ENCODE assay signal across 8 cellular contexts in genomic region chr19:17309962-17310461, GRCh38. TPM values are rescaled to one million over a fixed set of nuclear protein-coding genes. Genes with fewer than 3 reads are reported as not detected.
DNase-seq lines count a peak whose midpoint lies in the region; ATAC-seq, FAIRE-seq and TF ChIP-seq lines count a peak whose summit lies in the region.

No MANE protein-coding gene starts in this region.

- TF ChIP-seq EP300 in HepG2 (IDR thresholded peaks at IDR 0.05; ENCODE audit: low read depth in 2 of 2, low read length in 2 of 2) (no peak), HepG2 (CRISPR knock-in tag; IDR thresholded peaks at IDR 0.05; ENCODE audit: borderline replicate concordance) (no peak)

- no peak for TF ChIP-seq RAD21 in HepG2 (CRISPR knock-in tag; IDR thresholded peaks at IDR 0.05)

- BruUV-seq in HepG2 (replicated peaks; lab: Mats Ljungman, UMichigan), result no TSS peak

- H3K4me3 ChIP-seq in HepG2 (replicated peaks in 1 of 3; ENCODE audit: insufficient read depth in 1 of 3, low read depth in 2 of 3, low read length in 3 of 3) (peak overlapping the region; percentile 75 to 87 (median 84)), thymus (ENCODE audit: low read length) (peak overlapping the region; percentile 80)

- H3K27me3 Mint-ChIP-seq in activated CD8-positive, alpha-beta memory T cell treated with anti-CD3 and anti-CD28 coated beads, Interleukin-2, amount 10 ng/mL, durations not matched to agents 7 days and 5 days, result no peaks in the 10 kb centered on the region
- no peaks in the 10 kb centered on the region for H3K27me3 Mint-ChIP-seq in activated naive CD8-positive, alpha-beta T cell treated with anti-CD3 and anti-CD28 coated beads for 36 hours

- in situ Hi-C loops in HepG2 (cut with HindIII; ENCODE audit: extremely low pct_ligation_motif_present, low pct_unique_long_range_greater_than_20kb), result no loop called here

- POLR2A ChIA-PET in HepG2 (lab: Yijun Ruan, JAX), result interaction anchor here (0.6 to 3.1 kb wide), 10 partner anchors 8 to 236 kb away, joined by 3 to 37 read pairs (median 4); partner anchors contain the start of genes ANO8, MVB12A and USE1

- H3K36me3 ChIP-seq in HepG2 (replicated peaks in 1 of 2; ENCODE audit: control insufficient read depth in 1 of 2, insufficient read depth in 2 of 2, low read length in 2 of 2) (peaks cover 8 to 12% of the 10 kb centered on the region in 2 experiments; a peak in 4 of 5 replicates), thymus (ENCODE audit: control insufficient read depth, insufficient read depth) (peaks cover 31% of the 10 kb centered on the region)

- H3K27me3 ChIP-seq in HepG2 (ENCODE audit: control insufficient read depth in 1 of 2, insufficient read depth in 2 of 2, low read length in 2 of 2) (no peaks in the 10 kb centered on the region; a peak in 1 of 5 replicates), thymus (ENCODE audit: control insufficient read depth, insufficient read depth) (no peaks in the 10 kb centered on the region)

- H2AFZ ChIP-seq in HepG2 (ENCODE audit: low read length), result no peak overlapping the region

- H3K27ac ChIP-seq in HepG2 (ENCODE audit: extremely low read length, insufficient read depth, low read length), result peak overlapping the region; percentile 62
- peak overlapping the region; percentile 48 for H3K27ac ChIP-seq in thymus (ENCODE audit: low read depth)

- peak overlapping the region; percentile 92 for H3K4me2 ChIP-seq in HepG2 (ENCODE audit: low read depth, low read length)

- no peak for TF ChIP-seq POLR2A in HepG2 (IDR thresholded peaks at IDR 0.05; ENCODE audit: insufficient read depth in 1 of 2, low read depth in 2 of 2, low read length in 2 of 2)

- no peak for FAIRE-seq in HepG2 (lab: Jason Lieb, UNC)

- WGBS in HepG2 (ENCODE audit: low lambda C conversion rate), result 9% methylated on average over 9 of the region's 23 CpGs
- WGBS in thymus, result 11% methylated on average over 23 of the region's 23 CpGs

- intact Hi-C loops in HepG2 (cut with micrococcal nuclease; ENCODE audit: unreplicated experiment), result loop anchor here (2.0 kb wide), 1 partner anchor 27 kb away; the partner anchor contains the start of gene GTPBP3

- H3K9me3 ChIP-seq in HepG2 (ENCODE audit: low read length), result no peaks in the 10 kb centered on the region
- no peaks in the 10 kb centered on the region for H3K9me3 ChIP-seq in thymus (ENCODE audit: control insufficient read depth)

- H3K4me1 ChIP-seq in HepG2 (ENCODE audit: insufficient read depth, low read length), result peaks cover 39% of the 10 kb centered on the region
- peaks cover 13% of the 10 kb centered on the region for H3K4me1 ChIP-seq in thymus (ENCODE audit: control insufficient read depth, insufficient read depth, low read length)

- peaks cover 7% of the 10 kb centered on the region for H4K20me1 ChIP-seq in HepG2 (ENCODE audit: insufficient read depth, low read length)

- no peak for ATAC-seq in activated CD8-positive, alpha-beta memory T cell treated with anti-CD3 and anti-CD28 coated beads, Interleukin-2, amount 10 ng/mL, durations not matched to agents 7 days and 5 days
- ATAC-seq in HepG2, result no peak
- no peak for ATAC-seq in GM18873 (IDR thresholded peaks at IDR 0.05; ENCODE audit: low FRiP score, unreplicated experiment)
- no peak for ATAC-seq in HG03175 (IDR thresholded peaks at IDR 0.05; ENCODE audit: unreplicated experiment)

- peaks cover 9% of the 10 kb centered on the region for H3K36me3 Mint-ChIP-seq in activated CD8-positive, alpha-beta memory T cell treated with anti-CD3 and anti-CD28 coated beads, Interleukin-2, amount 10 ng/mL, durations not matched to agents 7 days and 5 days
- peaks cover 19% of the 10 kb centered on the region for H3K36me3 Mint-ChIP-seq in activated naive CD8-positive, alpha-beta T cell treated with anti-CD3 and anti-CD28 coated beads for 36 hours

- H3K4me3 Mint-ChIP-seq in activated CD8-positive, alpha-beta memory T cell treated with anti-CD3 and anti-CD28 coated beads, Interleukin-2, amount 10 ng/mL, durations not matched to agents 7 days and 5 days, result peak overlapping the region; percentile 90
- peak overlapping the region; percentile 98 for H3K4me3 Mint-ChIP-seq in activated naive CD8-positive, alpha-beta T cell treated with anti-CD3 and anti-CD28 coated beads for 36 hours

- peak overlapping the region; percentile 74 for H3K9ac ChIP-seq in HepG2 (ENCODE audit: insufficient read depth, low read depth, low read length)

- no peak for TF ChIP-seq CTCF in HepG2 (CRISPR knock-in tag; IDR thresholded peaks at IDR 0.05)

- H3K79me2 ChIP-seq in HepG2 (ENCODE audit: insufficient read depth, low read length), result peaks cover 30% of the 10 kb centered on the region

- H3K4me1 Mint-ChIP-seq in activated CD8-positive, alpha-beta memory T cell treated with anti-CD3 and anti-CD28 coated beads, Interleukin-2, amount 10 ng/mL, durations not matched to agents 7 days and 5 days, result peaks cover 41% of the 10 kb centered on the region
- H3K4me1 Mint-ChIP-seq in activated naive CD8-positive, alpha-beta T cell treated with anti-CD3 and anti-CD28 coated beads for 36 hours, result peaks cover 32% of the 10 kb centered on the region

- DNase-seq in activated CD8-positive, alpha-beta memory T cell treated with anti-CD3 and anti-CD28 coated beads, Interleukin-2, amount 10 ng/mL, durations not matched to agents 7 days and 5 days, result peak; percentile 55
- no peak for DNase-seq in activated CD8-positive, alpha-beta memory T cell treated with anti-CD3 and anti-CD28 coated beads for 24 hours
- DNase-seq in activated naive CD8-positive, alpha-beta T cell treated with anti-CD3 and anti-CD28 coated beads for 36 hours, result peak; percentile 36
- DNase-seq in HepG2 (ENCODE audit: low spot score) (no peak), NCI-H2227 (lab: John Stamatoyannopoulos, UW; ENCODE audit: unreplicated experiment) (no peak)

- CTCF ChIA-PET in activated CD8-positive, alpha-beta memory T cell treated with anti-CD3 and anti-CD28 coated beads, Interleukin-2, amount 10 ng/mL, durations not matched to agents 7 days and 5 days (lab: Charles Lee), result interaction anchor here (0.7 to 6.2 kb wide), 7 partner anchors 17 to 257 kb away, joined by 3 to 44 read pairs (median 7); partner anchors contain the start of genes ANO8, BABAM1 and GTPBP3
- CTCF ChIA-PET in HepG2 (lab: Yijun Ruan, JAX; ENCODE audit: low intra/inter-chr PET ratio, low total read pairs), result no interaction called here

- no peaks in the 10 kb centered on the region for H3K9me3 Mint-ChIP-seq in activated CD8-positive, alpha-beta memory T cell treated with anti-CD3 and anti-CD28 coated beads, Interleukin-2, amount 10 ng/mL, durations not matched to agents 7 days and 5 days (ENCODE audit: low read depth)
- no peaks in the 10 kb centered on the region for H3K9me3 Mint-ChIP-seq in activated naive CD8-positive, alpha-beta T cell treated with anti-CD3 and anti-CD28 coated beads for 36 hours

- H3K27ac Mint-ChIP-seq in activated CD8-positive, alpha-beta memory T cell treated with anti-CD3 and anti-CD28 coated beads, Interleukin-2, amount 10 ng/mL, durations not matched to agents 7 days and 5 days, result peak overlapping the region; percentile 95
- H3K27ac Mint-ChIP-seq in activated naive CD8-positive, alpha-beta T cell treated with anti-CD3 and anti-CD28 coated beads for 36 hours, result peak overlapping the region; percentile 94

RNA-seq across cellular contexts. Expression of gene DDA1, which starts 0.6 kb away (rescaled TPM):
- total RNA-seq in activated CD8-positive, alpha-beta memory T cell treated with anti-CD3 and anti-CD28 coated beads, Interleukin-2, amount 10 ng/mL, durations not matched to agents 7 days and 5 days, result 10 to 100 TPM; 47.7 to 58.9 TPM
- total RNA-seq in activated naive CD8-positive, alpha-beta T cell treated with anti-CD3 and anti-CD28 coated beads for 36 hours, result 10 to 100 TPM; 41.0 to 43.6 TPM
- total RNA-seq in HepG2 (2016; rRNA removed; fragmentation: Illumina TruSeq; extraction: Trizol), result 17.5 and 24.5 TPM in 2 replicates
- 25.4 and 29.1 TPM in 2 replicates for total RNA-seq in HepG2 (2016; cell fraction: cytosol; rRNA removed; fragmentation: Illumina TruSeq; extraction: Trizol; ENCODE audit: low read depth)
- total RNA-seq in HepG2 (2016; cell fraction: insoluble cytoplasmic fraction; rRNA removed; fragmentation: Illumina TruSeq; extraction: Trizol), result 15.9 and 21.5 TPM in 2 replicates
- total RNA-seq in HepG2 (2016; cell fraction: membrane; rRNA removed; fragmentation: Illumina TruSeq; extraction: Trizol), result 26.5 and 27.3 TPM in 2 replicates
- total RNA-seq in HepG2 (2016; cell fraction: nucleus; rRNA removed; fragmentation: Illumina TruSeq; extraction: Trizol), result 12.8 and 19.3 TPM in 2 replicates
- polyA plus RNA-seq in HepG2 (2011; rRNA removed) (26.0 and 26.6 TPM in 2 replicates), thymus (51.7 TPM)
- 26.2 and 28.7 TPM in 2 replicates for polyA plus RNA-seq in HepG2 (2011; cell fraction: cytosol; rRNA removed)
- polyA plus RNA-seq in HepG2 (2011; cell fraction: nucleus; rRNA removed), result 28.5 and 30.3 TPM in 2 replicates
- 23.7 and 24.8 TPM in 2 replicates for polyA plus RNA-seq in HepG2 (2012)
- polyA plus RNA-seq in HepG2 (2016; cell fraction: cytosol; fragmentation: Illumina TruSeq; extraction: Trizol; ENCODE audit: low read depth), result 60.1 and 61.7 TPM in 2 replicates
- 37.0 and 42.5 TPM in 2 replicates for polyA plus RNA-seq in HepG2 (2016; cell fraction: insoluble cytoplasmic fraction; fragmentation: Illumina TruSeq; extraction: Trizol; ENCODE audit: low read depth)
- polyA plus RNA-seq in HepG2 (2016; cell fraction: membrane; fragmentation: Illumina TruSeq; extraction: Trizol; ENCODE audit: low read depth), result 48.4 and 51.3 TPM in 2 replicates
- 41.0 and 47.5 TPM in 2 replicates for polyA plus RNA-seq in HepG2 (2016; cell fraction: nucleus; fragmentation: Illumina TruSeq; extraction: Trizol; ENCODE audit: insufficient read depth, low read depth)
- polyA minus RNA-seq in HepG2 (2011; rRNA and poly(A)+ RNA removed; ENCODE audit: low replicate concordance), result 10.1 and 17.7 TPM in 2 replicates
- 6.3 and 6.9 TPM in 2 replicates for polyA minus RNA-seq in HepG2 (2011; cell fraction: cytosol; rRNA and poly(A)+ RNA removed)
- 7.2 and 10.8 TPM in 2 replicates for polyA minus RNA-seq in HepG2 (2011; cell fraction: nucleus; rRNA and poly(A)+ RNA removed)

RNA-seq across cellular contexts. Expression of gene MRPL34, which starts 4.3 kb away (rescaled TPM):
- 100 to 1,000 TPM in 1 of 2 experiments, 10 to 100 TPM in 1; 94.7 to 115 TPM for total RNA-seq in activated CD8-positive, alpha-beta memory T cell treated with anti-CD3 and anti-CD28 coated beads, Interleukin-2, amount 10 ng/mL, durations not matched to agents 7 days and 5 days
- total RNA-seq in activated naive CD8-positive, alpha-beta T cell treated with anti-CD3 and anti-CD28 coated beads for 36 hours, result 100 to 1,000 TPM; 122 to 128 TPM
- total RNA-seq in HepG2 (2016; rRNA removed; fragmentation: Illumina TruSeq; extraction: Trizol), result 77.3 and 93.6 TPM in 2 replicates
- total RNA-seq in HepG2 (2016; cell fraction: cytosol; rRNA removed; fragmentation: Illumina TruSeq; extraction: Trizol; ENCODE audit: low read depth), result 45.1 and 52.9 TPM in 2 replicates
- total RNA-seq in HepG2 (2016; cell fraction: insoluble cytoplasmic fraction; rRNA removed; fragmentation: Illumina TruSeq; extraction: Trizol), result 85.6 and 107 TPM in 2 replicates
- 66.3 and 68.2 TPM in 2 replicates for total RNA-seq in HepG2 (2016; cell fraction: membrane; rRNA removed; fragmentation: Illumina TruSeq; extraction: Trizol)
- 30.0 and 33.9 TPM in 2 replicates for total RNA-seq in HepG2 (2016; cell fraction: nucleus; rRNA removed; fragmentation: Illumina TruSeq; extraction: Trizol)
- polyA plus RNA-seq in HepG2 (2011; rRNA removed), result 67.7 and 74.0 TPM in 2 replicates
- polyA plus RNA-seq in HepG2 (2011; cell fraction: cytosol; rRNA removed), result 58.9 and 74.9 TPM in 2 replicates
- polyA plus RNA-seq in HepG2 (2011; cell fraction: nucleus; rRNA removed), result 20.3 and 25.7 TPM in 2 replicates
- 44.9 and 52.3 TPM in 2 replicates for polyA plus RNA-seq in HepG2 (2012)
- 56.0 and 60.4 TPM in 2 replicates for polyA plus RNA-seq in HepG2 (2016; cell fraction: cytosol; fragmentation: Illumina TruSeq; extraction: Trizol; ENCODE audit: low read depth)
- polyA plus RNA-seq in HepG2 (2016; cell fraction: insoluble cytoplasmic fraction; fragmentation: Illumina TruSeq; extraction: Trizol; ENCODE audit: low read depth), result 143 and 167 TPM in 2 replicates
- polyA plus RNA-seq in HepG2 (2016; cell fraction: membrane; fragmentation: Illumina TruSeq; extraction: Trizol; ENCODE audit: low read depth), result 87.6 and 88.1 TPM in 2 replicates
- polyA plus RNA-seq in HepG2 (2016; cell fraction: nucleus; fragmentation: Illumina TruSeq; extraction: Trizol; ENCODE audit: insufficient read depth, low read depth), result 83.1 and 91.2 TPM in 2 replicates
- polyA minus RNA-seq in HepG2 (2011; rRNA and poly(A)+ RNA removed; ENCODE audit: low replicate concordance), result 18.5 and 37.3 TPM in 2 replicates
- polyA minus RNA-seq in HepG2 (2011; cell fraction: cytosol; rRNA and poly(A)+ RNA removed), result 16.2 and 18.6 TPM in 2 replicates
- 3.0 and 5.1 TPM in 2 replicates for polyA minus RNA-seq in HepG2 (2011; cell fraction: nucleus; rRNA and poly(A)+ RNA removed)
- polyA plus RNA-seq in thymus, result 123 TPM

RNA-seq across cellular contexts. Expression of gene ABHD8, which starts 6.8 kb away (rescaled TPM):
- total RNA-seq in activated CD8-positive, alpha-beta memory T cell treated with anti-CD3 and anti-CD28 coated beads, Interleukin-2, amount 10 ng/mL, durations not matched to agents 7 days and 5 days, result 10 to 100 TPM; 10.1 to 10.7 TPM
- total RNA-seq in activated naive CD8-positive, alpha-beta T cell treated with anti-CD3 and anti-CD28 coated beads for 36 hours, result 1 to 10 TPM; 4.1 to 4.9 TPM
- total RNA-seq in HepG2 (2016; rRNA removed; fragmentation: Illumina TruSeq; extraction: Trizol), result 5.6 and 7.2 TPM in 2 replicates
- total RNA-seq in HepG2 (2016; cell fraction: cytosol; rRNA removed; fragmentation: Illumina TruSeq; extraction: Trizol; ENCODE audit: low read depth), result 8.5 and 10.5 TPM in 2 replicates
- total RNA-seq in HepG2 (2016; cell fraction: insoluble cytoplasmic fraction; rRNA removed; fragmentation: Illumina TruSeq; extraction: Trizol), result 4.8 and 6.5 TPM in 2 replicates
- total RNA-seq in HepG2 (2016; cell fraction: membrane; rRNA removed; fragmentation: Illumina TruSeq; extraction: Trizol), result 17.7 and 20.6 TPM in 2 replicates
- 2.8 and 3.3 TPM in 2 replicates for total RNA-seq in HepG2 (2016; cell fraction: nucleus; rRNA removed; fragmentation: Illumina TruSeq; extraction: Trizol)
- polyA plus RNA-seq in HepG2 (2011; rRNA removed), result 6.3 and 9.9 TPM in 2 replicates
- 8.3 and 14.2 TPM in 2 replicates for polyA plus RNA-seq in HepG2 (2011; cell fraction: cytosol; rRNA removed)
- polyA plus RNA-seq in HepG2 (2011; cell fraction: nucleus; rRNA removed), result 8.7 and 9.0 TPM in 2 replicates
- polyA plus RNA-seq in HepG2 (2012), result 5.9 and 7.7 TPM in 2 replicates
- 15.3 and 17.8 TPM in 2 replicates for polyA plus RNA-seq in HepG2 (2016; cell fraction: cytosol; fragmentation: Illumina TruSeq; extraction: Trizol; ENCODE audit: low read depth)
- 7.9 and 9.0 TPM in 2 replicates for polyA plus RNA-seq in HepG2 (2016; cell fraction: insoluble cytoplasmic fraction; fragmentation: Illumina TruSeq; extraction: Trizol; ENCODE audit: low read depth)
- 23.3 and 24.4 TPM in 2 replicates for polyA plus RNA-seq in HepG2 (2016; cell fraction: membrane; fragmentation: Illumina TruSeq; extraction: Trizol; ENCODE audit: low read depth)
- 6.1 and 8.3 TPM in 2 replicates for polyA plus RNA-seq in HepG2 (2016; cell fraction: nucleus; fragmentation: Illumina TruSeq; extraction: Trizol; ENCODE audit: insufficient read depth, low read depth)
- polyA minus RNA-seq in HepG2 (2011; rRNA and poly(A)+ RNA removed; ENCODE audit: low replicate concordance), result 4.2 and 22.1 TPM in 2 replicates
- 9.0 and 9.2 TPM in 2 replicates for polyA minus RNA-seq in HepG2 (2011; cell fraction: cytosol; rRNA and poly(A)+ RNA removed)
- 4.6 and 6.1 TPM in 2 replicates for polyA minus RNA-seq in HepG2 (2011; cell fraction: nucleus; rRNA and poly(A)+ RNA removed)
- 10.3 TPM for polyA plus RNA-seq in thymus

RNA-seq across cellular contexts. Expression of gene ANO8, which starts 24.6 kb away (rescaled TPM):
- 10 to 100 TPM; 11.0 to 18.7 TPM for total RNA-seq in activated CD8-positive, alpha-beta memory T cell treated with anti-CD3 and anti-CD28 coated beads, Interleukin-2, amount 10 ng/mL, durations not matched to agents 7 days and 5 days
- total RNA-seq in activated naive CD8-positive, alpha-beta T cell treated with anti-CD3 and anti-CD28 coated beads for 36 hours, result 1 to 10 TPM; 2.5 to 2.7 TPM
- 0.79 and 1.8 TPM in 2 replicates for total RNA-seq in HepG2 (2016; rRNA removed; fragmentation: Illumina TruSeq; extraction: Trizol)
- total RNA-seq in HepG2 (2016; cell fraction: cytosol; rRNA removed; fragmentation: Illumina TruSeq; extraction: Trizol; ENCODE audit: low read depth), result 0.26 and 0.51 TPM in 2 replicates
- total RNA-seq in HepG2 (2016; cell fraction: insoluble cytoplasmic fraction; rRNA removed; fragmentation: Illumina TruSeq; extraction: Trizol), result 0.62 and 2.2 TPM in 2 replicates
- total RNA-seq in HepG2 (2016; cell fraction: membrane; rRNA removed; fragmentation: Illumina TruSeq; extraction: Trizol), result 0.69 and 0.87 TPM in 2 replicates
- total RNA-seq in HepG2 (2016; cell fraction: nucleus; rRNA removed; fragmentation: Illumina TruSeq; extraction: Trizol), result 3.0 and 3.6 TPM in 2 replicates
- polyA plus RNA-seq in HepG2 (2011; rRNA removed) (3.5 and 5.1 TPM in 2 replicates), thymus (13.5 TPM)
- polyA plus RNA-seq in HepG2 (2011; cell fraction: cytosol; rRNA removed), result 1.8 and 2.2 TPM in 2 replicates
- 27.1 and 30.5 TPM in 2 replicates for polyA plus RNA-seq in HepG2 (2011; cell fraction: nucleus; rRNA removed)
- 3.2 and 4.5 TPM in 2 replicates for polyA plus RNA-seq in HepG2 (2012)
- polyA plus RNA-seq in HepG2 (2016; cell fraction: cytosol; fragmentation: Illumina TruSeq; extraction: Trizol; ENCODE audit: low read depth), result 0.24 and 0.28 TPM in 2 replicates
- 0.87 and 1.1 TPM in 2 replicates for polyA plus RNA-seq in HepG2 (2016; cell fraction: insoluble cytoplasmic fraction; fragmentation: Illumina TruSeq; extraction: Trizol; ENCODE audit: low read depth)
- polyA plus RNA-seq in HepG2 (2016; cell fraction: membrane; fragmentation: Illumina TruSeq; extraction: Trizol; ENCODE audit: low read depth), result 0.37 and 0.50 TPM in 2 replicates
- polyA plus RNA-seq in HepG2 (2016; cell fraction: nucleus; fragmentation: Illumina TruSeq; extraction: Trizol; ENCODE audit: insufficient read depth, low read depth), result 12.4 and 14.0 TPM in 2 replicates
- polyA minus RNA-seq in HepG2 (2011; rRNA and poly(A)+ RNA removed; ENCODE audit: low replicate concordance), result 7.6 and 10.4 TPM in 2 replicates
- 3.0 TPM in 2 replicates for polyA minus RNA-seq in HepG2 (2011; cell fraction: cytosol; rRNA and poly(A)+ RNA removed)
- polyA minus RNA-seq in HepG2 (2011; cell fraction: nucleus; rRNA and poly(A)+ RNA removed), result 9.2 and 9.3 TPM in 2 replicates

RNA-seq across cellular contexts. Expression of gene GTPBP3, which starts 27.3 kb away (rescaled TPM):
- 10 to 100 TPM; 40.4 to 44.4 TPM for total RNA-seq in activated CD8-positive, alpha-beta memory T cell treated with anti-CD3 and anti-CD28 coated beads, Interleukin-2, amount 10 ng/mL, durations not matched to agents 7 days and 5 days
- 10 to 100 TPM; 49.0 to 49.6 TPM for total RNA-seq in activated naive CD8-positive, alpha-beta T cell treated with anti-CD3 and anti-CD28 coated beads for 36 hours
- 21.9 and 30.0 TPM in 2 replicates for total RNA-seq in HepG2 (2016; rRNA removed; fragmentation: Illumina TruSeq; extraction: Trizol)
- total RNA-seq in HepG2 (2016; cell fraction: cytosol; rRNA removed; fragmentation: Illumina TruSeq; extraction: Trizol; ENCODE audit: low read depth), result 7.6 and 7.7 TPM in 2 replicates
- 20.5 and 30.8 TPM in 2 replicates for total RNA-seq in HepG2 (2016; cell fraction: insoluble cytoplasmic fraction; rRNA removed; fragmentation: Illumina TruSeq; extraction: Trizol)
- total RNA-seq in HepG2 (2016; cell fraction: membrane; rRNA removed; fragmentation: Illumina TruSeq; extraction: Trizol), result 10.2 and 11.9 TPM in 2 replicates
- 21.2 and 29.1 TPM in 2 replicates for total RNA-seq in HepG2 (2016; cell fraction: nucleus; rRNA removed; fragmentation: Illumina TruSeq; extraction: Trizol)
- polyA plus RNA-seq in HepG2 (2011; rRNA removed) (17.5 and 19.4 TPM in 2 replicates), thymus (17.4 TPM)
- 12.8 and 16.0 TPM in 2 replicates for polyA plus RNA-seq in HepG2 (2011; cell fraction: cytosol; rRNA removed)
- polyA plus RNA-seq in HepG2 (2011; cell fraction: nucleus; rRNA removed), result 70.0 and 87.3 TPM in 2 replicates
- polyA plus RNA-seq in HepG2 (2012), result 18.4 and 23.1 TPM in 2 replicates
- polyA plus RNA-seq in HepG2 (2016; cell fraction: cytosol; fragmentation: Illumina TruSeq; extraction: Trizol; ENCODE audit: low read depth), result 2.2 and 2.4 TPM in 2 replicates
- 28.4 and 29.4 TPM in 2 replicates for polyA plus RNA-seq in HepG2 (2016; cell fraction: insoluble cytoplasmic fraction; fragmentation: Illumina TruSeq; extraction: Trizol; ENCODE audit: low read depth)
- 6.0 and 6.4 TPM in 2 replicates for polyA plus RNA-seq in HepG2 (2016; cell fraction: membrane; fragmentation: Illumina TruSeq; extraction: Trizol; ENCODE audit: low read depth)
- polyA plus RNA-seq in HepG2 (2016; cell fraction: nucleus; fragmentation: Illumina TruSeq; extraction: Trizol; ENCODE audit: insufficient read depth, low read depth), result 98.3 and 114 TPM in 2 replicates
- 24.6 and 34.1 TPM in 2 replicates for polyA minus RNA-seq in HepG2 (2011; rRNA and poly(A)+ RNA removed; ENCODE audit: low replicate concordance)
- polyA minus RNA-seq in HepG2 (2011; cell fraction: cytosol; rRNA and poly(A)+ RNA removed), result 13.8 and 14.8 TPM in 2 replicates
- polyA minus RNA-seq in HepG2 (2011; cell fraction: nucleus; rRNA and poly(A)+ RNA removed), result 29.1 and 29.5 TPM in 2 replicates

Comparison
In these comparisons a context has a peak if more than half of its experiments do, and no peak if none do; other contexts are left out.
1. DNase-seq: peak in activated CD8-positive, alpha-beta memory T cell treated with anti-CD3 and anti-CD28 coated beads, Interleukin-2, amount 10 ng/mL, durations not matched to agents 7 days and 5 days (single experiment) and activated naive CD8-positive, alpha-beta T cell treated with anti-CD3 and anti-CD28 coated beads for 36 hours (single experiment); none in activated CD8-positive, alpha-beta memory T cell treated with anti-CD3 and anti-CD28 coated beads for 24 hours (single experiment), HepG2 (single experiment) and NCI-H2227 (single experiment).